Comparison of ENCODE assay signal across 8 cellular contexts in the genomic region with DNA sequence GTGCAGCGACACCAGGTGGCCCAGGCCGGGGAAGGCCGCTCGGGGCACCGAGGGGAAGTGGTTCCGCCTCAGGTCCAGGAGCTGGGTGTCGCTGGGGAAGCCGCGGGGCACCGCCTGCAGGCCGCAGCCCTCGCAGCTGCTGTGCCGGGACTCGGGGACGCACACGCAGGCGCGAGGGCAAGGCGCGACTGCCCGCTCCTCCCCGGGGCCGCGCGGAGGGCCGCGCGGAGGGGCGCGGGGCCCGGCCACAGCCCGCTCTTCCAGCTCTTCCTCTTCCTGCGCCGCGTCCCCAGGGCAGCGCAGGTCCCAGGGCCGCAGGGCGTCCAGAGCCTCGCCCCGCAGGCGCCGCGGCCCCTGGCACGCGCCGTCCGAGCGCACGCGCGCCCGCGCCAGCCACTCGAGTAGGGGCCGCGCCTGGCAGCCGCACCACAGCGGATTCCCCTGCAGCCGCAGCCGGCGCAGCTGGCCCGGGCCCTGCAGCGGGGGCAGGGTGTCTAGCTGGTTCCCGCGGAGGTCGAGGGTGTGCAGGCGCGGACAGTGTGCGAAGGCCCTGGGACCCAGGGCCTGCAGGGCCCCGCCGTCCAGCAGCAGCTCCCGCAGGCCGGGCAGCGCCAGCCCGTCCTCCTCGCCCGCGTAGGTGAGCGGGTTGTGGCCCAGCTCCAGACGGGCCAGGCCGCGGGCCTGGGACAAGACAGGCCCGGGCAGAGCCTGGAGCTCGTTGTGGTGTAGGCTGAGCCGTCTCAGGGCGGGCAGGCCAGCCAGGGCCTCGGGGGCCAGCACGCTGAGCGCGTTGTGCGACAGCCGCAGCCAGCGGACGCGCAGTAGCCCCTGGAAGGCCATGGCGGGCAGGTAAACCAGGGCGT. TPM values are rescaled to one million over a fixed set of nuclear protein-coding genes. Genes with fewer than 3 reads are reported as not detected.
DNase-seq lines count a peak whose midpoint lies in the region; ATAC-seq, FAIRE-seq and TF ChIP-seq lines count a peak whose summit lies in the region.

No MANE protein-coding gene starts in this region.

- H2BK15ac ChIP-seq in mesendoderm (replicated peaks; ENCODE audit: low read depth), result no peak overlapping the region

- no peak overlapping the region for H3K27ac Mint-ChIP-seq in activated CD8-positive, alpha-beta T cell treated with anti-CD3 and anti-CD28 coated beads for 36 hours
- peak overlapping the region in 1 of 2 donors; percentile 75 for H3K27ac Mint-ChIP-seq in effector memory CD8-positive, alpha-beta T cell

- peak; percentile 77 for ATAC-seq in GM21723 (IDR thresholded peaks at IDR 0.05; ENCODE audit: unreplicated experiment)
- ATAC-seq in activated CD8-positive, alpha-beta T cell treated with anti-CD3 and anti-CD28 coated beads for 36 hours, result peak; percentile 96
- ATAC-seq in effector memory CD8-positive, alpha-beta T cell (replicated peaks), result peak; percentile 96

- peak overlapping the region; percentile 67 for H3K9ac ChIP-seq in mesendoderm (ENCODE audit: low read length)

- no peak overlapping the region for H2AK5ac ChIP-seq in mesendoderm (ENCODE audit: low read length)

- peak; percentile 50 for DNase-seq in DMS53 treated with DMSO at 0.1 percent for 48 hours (lab: John Stamatoyannopoulos, UW; ENCODE audit: unreplicated experiment)
- peak; percentile 41 for DNase-seq in NCI-H146 treated with DMSO at 0.1 percent for 48 hours (lab: John Stamatoyannopoulos, UW; ENCODE audit: unreplicated experiment)
- peak; percentile 86 for DNase-seq in activated CD8-positive, alpha-beta T cell treated with anti-CD3 and anti-CD28 coated beads for 36 hours
- peak; percentile 76 to 79 (median 78) for DNase-seq in effector memory CD8-positive, alpha-beta T cell
- DNase-seq in mesendoderm, result peak; percentile 86
- peak; percentile 41 to 50 for DNase-seq in stimulated activated CD8-positive, alpha-beta memory T cell treated with anti-CD3 and anti-CD28 coated beads, Interleukin-15, amount 100 ng/mL, for 4 hours (ENCODE audit: low read depth in 2 of 2)
- no peak for DNase-seq in D721Med (ENCODE audit: insufficient read length, low spot score)

- peak overlapping the region; percentile 88 for H4K8ac ChIP-seq in mesendoderm (ENCODE audit: low read depth, low read length)

- peak overlapping the region; percentile 85 for H3K18ac ChIP-seq in mesendoderm (ENCODE audit: low read length)

- peak overlapping the region; percentile 59 for H3K4me3 Mint-ChIP-seq in activated CD8-positive, alpha-beta T cell treated with anti-CD3 and anti-CD28 coated beads for 36 hours
- H3K4me3 Mint-ChIP-seq in effector memory CD8-positive, alpha-beta T cell, result peak overlapping the region; percentile 58 to 81

- no peak overlapping the region for H2BK120ac ChIP-seq in mesendoderm (ENCODE audit: low read depth, low read length)

- intact Hi-C loops in activated CD8-positive, alpha-beta T cell treated with anti-CD3 and anti-CD28 coated beads for 36 hours (cut with micrococcal nuclease), result loop anchor here (10.0 kb wide), 1 partner anchor 313 kb away; no protein-coding TSS in a partner anchor

- H3K27me3 Mint-ChIP-seq in activated CD8-positive, alpha-beta T cell treated with anti-CD3 and anti-CD28 coated beads for 36 hours, result no peaks in the 10 kb centered on the region
- no peaks in the 10 kb centered on the region for H3K27me3 Mint-ChIP-seq in effector memory CD8-positive, alpha-beta T cell

- no peak overlapping the region for H2BK5ac ChIP-seq in mesendoderm (ENCODE audit: low read length)

- H3K79me2 ChIP-seq in mesendoderm (ENCODE audit: control insufficient read depth, insufficient read depth, low read length), result no peaks in the 10 kb centered on the region

- peak overlapping the region; percentile 90 for H3K56ac ChIP-seq in mesendoderm (ENCODE audit: low read length)

- no peak overlapping the region for H4K5ac ChIP-seq in mesendoderm (ENCODE audit: low read length)

- no peaks in the 10 kb centered on the region for H3K36me3 ChIP-seq in mesendoderm (ENCODE audit: control insufficient read depth, insufficient read depth, low read length)

- no peaks in the 10 kb centered on the region for H3K4me1 ChIP-seq in mesendoderm (ENCODE audit: control insufficient read depth, low read depth, low read length)

- H3K36me3 Mint-ChIP-seq in activated CD8-positive, alpha-beta T cell treated with anti-CD3 and anti-CD28 coated beads for 36 hours (ENCODE audit: low read depth), result no peaks in the 10 kb centered on the region
- H3K36me3 Mint-ChIP-seq in effector memory CD8-positive, alpha-beta T cell (ENCODE audit: insufficient read depth), result peaks cover 15% of the 10 kb centered on the region

- H3K4ac ChIP-seq in mesendoderm (ENCODE audit: low read depth, low read length), result peak overlapping the region; percentile 39

- H3K79me1 ChIP-seq in mesendoderm (ENCODE audit: low read length), result no peaks in the 10 kb centered on the region

- H3K27me3 ChIP-seq in mesendoderm (ENCODE audit: insufficient read depth, low read length, poor library complexity), result no peaks in the 10 kb centered on the region

- POLR2A ChIA-PET in activated CD8-positive, alpha-beta T cell treated with anti-CD3 and anti-CD28 coated beads for 36 hours (lab: Charles Lee), result interaction anchor here (0.6 to 1.8 kb wide), 13 partner anchors 8 to 315 kb away, joined by 3 to 8 read pairs (median 3); no protein-coding TSS in a partner anchor

- peaks cover 7% of the 10 kb centered on the region for H3K4me1 Mint-ChIP-seq in activated CD8-positive, alpha-beta T cell treated with anti-CD3 and anti-CD28 coated beads for 36 hours (ENCODE audit: low read depth)
- peaks cover 4 to 7% of the 10 kb centered on the region in 2 donors for H3K4me1 Mint-ChIP-seq in effector memory CD8-positive, alpha-beta T cell (ENCODE audit: low read depth in 2 of 2)

- H3K23ac ChIP-seq in mesendoderm (ENCODE audit: low read length), result peak overlapping the region; percentile 0

- H3K4me2 ChIP-seq in mesendoderm (ENCODE audit: low read length), result peak overlapping the region; percentile 64

- TF ChIP-seq CTCF in activated CD8-positive, alpha-beta T cell treated with anti-CD3 and anti-CD28 coated beads for 36 hours (IDR thresholded peaks at IDR 0.05), result peak; percentile 12
- TF ChIP-seq CTCF in D721Med (IDR thresholded peaks at IDR 0.05; ENCODE audit: insufficient read depth, missing control alignments), result no peak

- no peak for FAIRE-seq in D721Med (lab: Jason Lieb, UNC)

- WGBS in mesendoderm (ENCODE audit: extremely low coverage, insufficient coverage, low lambda C conversion rate), result no CpG with 5 or more reads among the region's 97 CpGs

- CTCF ChIA-PET in activated CD8-positive, alpha-beta T cell treated with anti-CD3 and anti-CD28 coated beads for 36 hours (lab: Charles Lee), result interaction anchor here (0.5 to 3.4 kb wide), 63 partner anchors 8 to 429 kb away, joined by 3 to 80 read pairs (median 4); a partner anchor contains a TSS

- H3K4me3 ChIP-seq in mesendoderm (ENCODE audit: low read length), result no peak overlapping the region

- H3K27ac ChIP-seq in mesendoderm (ENCODE audit: low read depth, low read length), result no peak overlapping the region

- H3K9me3 Mint-ChIP-seq in activated CD8-positive, alpha-beta T cell treated with anti-CD3 and anti-CD28 coated beads for 36 hours, result no peaks in the 10 kb centered on the region
- no peaks in the 10 kb centered on the region for H3K9me3 Mint-ChIP-seq in effector memory CD8-positive, alpha-beta T cell

RNA-seq across cellular contexts. Expression of a gene that starts 2.8 kb away (rescaled TPM):
- under 1 TPM in 1 of 2 experiments, not detected in 1; 0.23 TPM for total RNA-seq in activated CD8-positive, alpha-beta T cell treated with anti-CD3 and anti-CD28 coated beads for 36 hours
- polyA plus RNA-seq in mesendoderm (2013, experiment 1 of 2), result 0.15 TPM
- polyA plus RNA-seq in mesendoderm (2013, experiment 2 of 2), result 0.13 TPM

RNA-seq across cellular contexts. Expression of a gene that starts 32.8 kb away (rescaled TPM):
- total RNA-seq in activated CD8-positive, alpha-beta T cell treated with anti-CD3 and anti-CD28 coated beads for 36 hours, result 10 to 100 TPM; 25.6 to 28.3 TPM
- 14.7 TPM for polyA plus RNA-seq in mesendoderm (2013, experiment 1 of 2)
- 15.1 TPM for polyA plus RNA-seq in mesendoderm (2013, experiment 2 of 2)

RNA-seq across cellular contexts. Expression of a gene that starts 48.0 kb away (rescaled TPM):
- 100 to 1,000 TPM; 150 to 151 TPM for total RNA-seq in activated CD8-positive, alpha-beta T cell treated with anti-CD3 and anti-CD28 coated beads for 36 hours
- 79.4 TPM for polyA plus RNA-seq in mesendoderm (2013, experiment 1 of 2)
- polyA plus RNA-seq in mesendoderm (2013, experiment 2 of 2), result 79.5 TPM
